ENCODE assay signal across 8 cellular contexts in the genomic region with DNA sequence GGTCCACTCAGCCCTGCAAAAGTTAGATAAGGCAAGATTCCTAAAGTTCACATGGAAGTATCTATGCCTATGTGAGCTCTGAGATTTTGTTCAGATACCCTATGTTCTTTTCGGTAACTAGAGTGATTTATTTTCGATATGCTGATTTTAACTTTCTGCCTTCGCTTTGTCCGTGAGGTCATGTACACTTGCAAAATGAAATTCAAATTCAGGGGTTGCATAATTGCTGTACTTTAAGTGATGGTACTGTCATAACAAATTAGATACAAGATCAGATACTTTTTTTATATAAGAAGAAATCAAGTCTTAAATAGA. TPM values are rescaled to one million over a fixed set of nuclear protein-coding genes. Genes with fewer than 3 reads are reported as not detected.
DNase-seq lines count a peak whose midpoint lies in the region; ATAC-seq and TF ChIP-seq lines count a peak whose summit lies in the region.

No MANE protein-coding gene starts in this region.

- H3K36me3 ChIP-seq in MG63 (peaks cover 17% of the 10 kb centered on the region), duodenal mucosa (ENCODE audit: control insufficient read depth in 1 of 2, insufficient read depth in 2 of 2, low read length in 2 of 2) (no peaks in the 10 kb centered on the region)

- H3K27me3 Mint-ChIP-seq in nephron progenitor cell (ENCODE audit: low read depth, poor library complexity), result peaks cover 3% of the 10 kb centered on the region

- no peak for DNase-seq in MG63
- DNase-seq in nephron progenitor cell, result no peak
- no peak for DNase-seq in head of caudate nucleus
- no peak for DNase-seq in NK-92 treated with Interleukin-12 subunit alpha and Interleukin-12 subunit beta, amount 100 ng/mL, for 24 hours (lab: John Stamatoyannopoulos, UW)

- no peaks in the 10 kb centered on the region for H3K36me3 Mint-ChIP-seq in nephron progenitor cell (ENCODE audit: low read depth)

- H3K4me3 Mint-ChIP-seq in nephron progenitor cell, result peak overlapping the region; percentile 93

- ATAC-seq in GM19023 (IDR thresholded peaks at IDR 0.05; ENCODE audit: unreplicated experiment) (peak; percentile 1), HG02973 (IDR thresholded peaks at IDR 0.05; ENCODE audit: unreplicated experiment) (no peak), GM21576 (IDR thresholded peaks at IDR 0.05; ENCODE audit: unreplicated experiment) (no peak)

- intact Hi-C loops in head of caudate nucleus (cut with DNase I), result loop anchor here (5.0 to 10.0 kb wide), 2 partner anchors 43 to 70 kb away; a partner anchor contains a TSS

- peak overlapping the region; percentile 53 to 73 for H3K9ac ChIP-seq in duodenal mucosa (ENCODE audit: low read depth in 1 of 2, low read length in 2 of 2)

- no peaks in the 10 kb centered on the region for H3K27me3 ChIP-seq in MG63
- no peaks in the 10 kb centered on the region for H3K27me3 ChIP-seq in duodenal mucosa (ENCODE audit: control insufficient read depth in 1 of 2, insufficient read depth in 2 of 2, low read length in 2 of 2)

- peaks cover 28% of the 10 kb centered on the region for H3K4me1 Mint-ChIP-seq in nephron progenitor cell

- no peak for TF ChIP-seq CTCF in nephron progenitor cell (IDR thresholded peaks at IDR 0.05)

- H3K27ac ChIP-seq in duodenal mucosa (ENCODE audit: low read depth, low read length), result peak overlapping the region; percentile 94

- H3K27ac Mint-ChIP-seq in nephron progenitor cell, result peak overlapping the region; percentile 93

- H3K9me3 ChIP-seq in MG63 (no peaks in the 10 kb centered on the region), duodenal mucosa (ENCODE audit: control insufficient read depth in 1 of 2, low read length in 2 of 2) (no peaks in the 10 kb centered on the region)

- peak overlapping the region; percentile 58 for H3K4me3 ChIP-seq in MG63
- H3K4me3 ChIP-seq in duodenal mucosa (ENCODE audit: low read depth in 1 of 2, low read length in 2 of 2), result peak overlapping the region; percentile 75 to 88

- peaks cover 0 to 8% of the 10 kb centered on the region in 2 donors for H3K4me1 ChIP-seq in duodenal mucosa (ENCODE audit: control insufficient read depth in 1 of 2, insufficient read depth in 2 of 2, low read length in 2 of 2)

- H3K9me3 Mint-ChIP-seq in nephron progenitor cell, result no peaks in the 10 kb centered on the region

RNA-seq across cellular contexts. Expression of a gene that starts 0.3 kb away (rescaled TPM):
- 77.5 and 87.8 TPM in 2 replicates for total RNA-seq in MG63 (2014; rRNA removed; shearing (Covaris generic); ENCODE audit: low replicate concordance)

RNA-seq across cellular contexts. Expression of a gene that starts 40.5 kb away (rescaled TPM):
- total RNA-seq in MG63 (2014; rRNA removed; shearing (Covaris generic); ENCODE audit: low replicate concordance), result not detected in 2 replicates
